ENCODE assay signal across 8 cellular contexts in the genomic region with DNA sequence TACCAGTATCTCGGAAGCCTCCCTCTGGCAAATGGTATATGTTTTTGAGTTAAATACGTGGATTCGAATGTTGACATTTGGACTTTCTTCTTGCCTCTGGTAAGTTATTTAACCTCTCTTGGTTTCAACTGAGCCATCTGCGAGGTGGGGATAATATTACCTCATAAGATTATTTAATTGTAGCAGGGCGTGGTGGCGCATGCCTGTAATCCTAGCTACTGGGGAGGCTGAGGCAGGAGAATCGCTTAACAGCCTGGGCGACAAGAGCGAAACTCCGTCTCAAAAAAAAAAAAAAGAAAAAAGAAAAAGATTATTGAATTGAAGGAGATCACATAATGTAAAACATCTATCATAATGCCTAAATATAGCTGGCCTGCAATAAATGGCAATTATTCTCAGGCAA. TPM values are rescaled to one million over a fixed set of nuclear protein-coding genes. Genes with fewer than 3 reads are reported as not detected.
A peak's percentile ranks its signal among the peaks of the same experiment; 100 is the strongest.
DNase-seq lines count a peak whose midpoint lies in the region; ATAC-seq lines count a peak whose summit lies in the region.

No MANE protein-coding gene starts in this region.

- peak overlapping the region; percentile 89 for H3K4me3 Mint-ChIP-seq in activated T-helper 1 cell treated with anti-CD3 and anti-CD28 coated beads, Interleukin-12 subunit alpha, Interleukin-12 subunit beta, Interleukin-2, Interleukin-4 antibody, amounts not matched to agents 30 ng/mL and 10 ng/mL and 1 ng/mL, durations not matched to agents 14 hours and 24 hours and 36 hours
- peak overlapping the region; percentile 84 to 95 for H3K4me3 Mint-ChIP-seq in stimulated activated naive CD8-positive, alpha-beta T cell treated with anti-CD3 and anti-CD28 coated beads, Interleukin-15, amount 100 ng/mL, for 72 hours

- intact Hi-C loops in activated T-helper 1 cell treated with anti-CD3 and anti-CD28 coated beads, Interleukin-12 subunit alpha, Interleukin-12 subunit beta, Interleukin-2, Interleukin-4 antibody, amounts not matched to agents 30 ng/mL and 10 ng/mL and 1 ng/mL, durations not matched to agents 14 hours and 24 hours and 36 hours (cut with micrococcal nuclease) = loop anchor here (1.0 to 10.0 kb wide), 7 partner anchors 16 to 1215 kb away; partner anchors contain the start of genes ARL3, NOLC1, NT5C2 and PCGF6

- no peaks in the 10 kb centered on the region for H3K9me3 ChIP-seq in iPS-18c (ENCODE audit: control insufficient read depth, insufficient read depth, low read length)

- ATAC-seq in stimulated activated naive CD8-positive, alpha-beta T cell treated with anti-CD3 and anti-CD28 coated beads, Interleukin-15, amount 100 ng/mL, for 72 hours = no peak
- no peak for ATAC-seq in GM18861 (IDR thresholded peaks at IDR 0.05; ENCODE audit: unreplicated experiment)

- H3K36me3 Mint-ChIP-seq in activated T-helper 1 cell treated with anti-CD3 and anti-CD28 coated beads, Interleukin-12 subunit alpha, Interleukin-12 subunit beta, Interleukin-2, Interleukin-4 antibody, amounts not matched to agents 30 ng/mL and 10 ng/mL and 1 ng/mL, durations not matched to agents 14 hours and 24 hours and 36 hours (ENCODE audit: low read depth) = peaks cover 3% of the 10 kb centered on the region

- peak overlapping the region; percentile 91 for H3K27ac Mint-ChIP-seq in activated T-helper 1 cell treated with anti-CD3 and anti-CD28 coated beads, Interleukin-12 subunit alpha, Interleukin-12 subunit beta, Interleukin-2, Interleukin-4 antibody, amounts not matched to agents 30 ng/mL and 10 ng/mL and 1 ng/mL, durations not matched to agents 14 hours and 24 hours and 36 hours
- peak overlapping the region; percentile 96 to 97 for H3K27ac Mint-ChIP-seq in stimulated activated naive CD8-positive, alpha-beta T cell treated with anti-CD3 and anti-CD28 coated beads, Interleukin-15, amount 100 ng/mL, for 72 hours

- H3K4me1 Mint-ChIP-seq in activated T-helper 1 cell treated with anti-CD3 and anti-CD28 coated beads, Interleukin-12 subunit alpha, Interleukin-12 subunit beta, Interleukin-2, Interleukin-4 antibody, amounts not matched to agents 30 ng/mL and 10 ng/mL and 1 ng/mL, durations not matched to agents 14 hours and 24 hours and 36 hours (ENCODE audit: low read depth) = peaks cover 5% of the 10 kb centered on the region
- H3K4me1 Mint-ChIP-seq in stimulated activated naive CD8-positive, alpha-beta T cell treated with anti-CD3 and anti-CD28 coated beads, Interleukin-15, amount 100 ng/mL, for 72 hours = peaks cover 20% of the 10 kb centered on the region

- DNase-seq in NCI-H345 treated with DMSO at 0.1 percent for 48 hours (lab: John Stamatoyannopoulos, UW; ENCODE audit: unreplicated experiment) (peak; percentile 14), NCI-H345 (lab: John Stamatoyannopoulos, UW) (no peak), medulla oblongata (ENCODE audit: extremely low spot score) (no peak)
- DNase-seq in activated T-helper 1 cell treated with anti-CD3 and anti-CD28 coated beads, Interleukin-12 subunit alpha, Interleukin-12 subunit beta, Interleukin-2, Interleukin-4 antibody, amounts not matched to agents 30 ng/mL and 10 ng/mL and 1 ng/mL, durations not matched to agents 14 hours and 24 hours and 36 hours (ENCODE audit: low spot score) = no peak
- no peak for DNase-seq in stimulated activated naive CD8-positive, alpha-beta T cell treated with anti-CD3 and anti-CD28 coated beads, Interleukin-15, amount 100 ng/mL, for 72 hours
- DNase-seq in stimulated activated CD4-positive, alpha-beta T cell treated with anti-CD3 and anti-CD28 coated beads, Interleukin-12 subunit alpha, Interleukin-12 subunit beta, amount 100 ng/mL, for 4 hours = no peak

- peak overlapping the region; percentile 88; the same call in 1 of the 2 replicates for H3K4me3 ChIP-seq in iPS-18c (ENCODE audit: insufficient read depth, low read depth, low read length)

- H3K27me3 Mint-ChIP-seq in activated T-helper 1 cell treated with anti-CD3 and anti-CD28 coated beads, Interleukin-12 subunit alpha, Interleukin-12 subunit beta, Interleukin-2, Interleukin-4 antibody, amounts not matched to agents 30 ng/mL and 10 ng/mL and 1 ng/mL, durations not matched to agents 14 hours and 24 hours and 36 hours (ENCODE audit: insufficient read depth) = no peaks in the 10 kb centered on the region
- no peaks in the 10 kb centered on the region for H3K27me3 Mint-ChIP-seq in stimulated activated naive CD8-positive, alpha-beta T cell treated with anti-CD3 and anti-CD28 coated beads, Interleukin-15, amount 100 ng/mL, for 72 hours

- H3K9me3 Mint-ChIP-seq in activated T-helper 1 cell treated with anti-CD3 and anti-CD28 coated beads, Interleukin-12 subunit alpha, Interleukin-12 subunit beta, Interleukin-2, Interleukin-4 antibody, amounts not matched to agents 30 ng/mL and 10 ng/mL and 1 ng/mL, durations not matched to agents 14 hours and 24 hours and 36 hours = no peaks in the 10 kb centered on the region
- H3K9me3 Mint-ChIP-seq in stimulated activated naive CD8-positive, alpha-beta T cell treated with anti-CD3 and anti-CD28 coated beads, Interleukin-15, amount 100 ng/mL, for 72 hours = no peaks in the 10 kb centered on the region

RNA-seq across cellular contexts. Expression of gene TAF5, which starts 0.4 kb away (rescaled TPM):
- total RNA-seq in activated T-helper 1 cell treated with anti-CD3 and anti-CD28 coated beads, Interleukin-12 subunit alpha, Interleukin-12 subunit beta, Interleukin-2, Interleukin-4 antibody, amounts not matched to agents 30 ng/mL and 10 ng/mL and 1 ng/mL, durations not matched to agents 14 hours and 24 hours and 36 hours = 10.4 and 11.0 TPM in 2 replicates

RNA-seq across cellular contexts. Expression of gene PCGF6, which starts 16.4 kb away (rescaled TPM):
- total RNA-seq in activated T-helper 1 cell treated with anti-CD3 and anti-CD28 coated beads, Interleukin-12 subunit alpha, Interleukin-12 subunit beta, Interleukin-2, Interleukin-4 antibody, amounts not matched to agents 30 ng/mL and 10 ng/mL and 1 ng/mL, durations not matched to agents 14 hours and 24 hours and 36 hours = 19.3 and 21.0 TPM in 2 replicates

RNA-seq across cellular contexts. Expression of gene ATP5MK, which starts 28.9 kb away (rescaled TPM):
- 480 and 483 TPM in 2 replicates for total RNA-seq in activated T-helper 1 cell treated with anti-CD3 and anti-CD28 coated beads, Interleukin-12 subunit alpha, Interleukin-12 subunit beta, Interleukin-2, Interleukin-4 antibody, amounts not matched to agents 30 ng/mL and 10 ng/mL and 1 ng/mL, durations not matched to agents 14 hours and 24 hours and 36 hours

RNA-seq across cellular contexts. Expression of gene PDCD11, which starts 29.0 kb away (rescaled TPM):
- 98.4 and 99.0 TPM in 2 replicates for total RNA-seq in activated T-helper 1 cell treated with anti-CD3 and anti-CD28 coated beads, Interleukin-12 subunit alpha, Interleukin-12 subunit beta, Interleukin-2, Interleukin-4 antibody, amounts not matched to agents 30 ng/mL and 10 ng/mL and 1 ng/mL, durations not matched to agents 14 hours and 24 hours and 36 hours
